In the genomic region with DNA sequence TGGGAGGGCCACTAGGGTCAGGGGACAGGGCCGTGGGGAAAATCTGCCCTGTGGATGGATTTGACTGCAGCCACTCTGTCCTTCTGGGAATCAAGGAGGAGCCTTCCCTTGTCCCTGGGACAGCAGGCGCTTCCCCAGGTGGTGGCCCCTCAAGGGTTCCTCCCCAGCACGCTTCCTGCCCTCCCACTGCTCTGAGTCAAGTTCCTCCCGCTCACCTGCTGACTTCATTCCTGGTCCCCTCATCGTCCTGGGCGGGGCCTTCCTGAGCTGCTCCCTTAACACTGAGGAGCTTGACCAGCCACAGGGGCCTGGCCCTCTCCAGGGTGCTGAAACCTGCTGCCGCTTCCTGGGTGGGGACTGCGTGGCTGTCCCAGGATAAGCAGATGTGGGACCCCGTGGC, we compare ENCODE assay signal across 7 cellular contexts.
DNase-seq lines count a peak whose midpoint lies in the region; ATAC-seq, FAIRE-seq and TF ChIP-seq lines count a peak whose summit lies in the region.
"Not testable (repeated sequence)": the region's sequence is repeated elsewhere in the genome, so short reads cannot be mapped to it uniquely, and the experiment has no call there.

No MANE protein-coding gene starts in this region.

- H3K9ac ChIP-seq in HepG2 (ENCODE audit: insufficient read depth, low read depth, low read length), result not testable (repeated sequence)

- H3K27me3 Mint-ChIP-seq in MCF 10A (ENCODE audit: insufficient read depth, unreplicated experiment), result peaks cover 48% of the 10 kb centered on the region

- not testable (repeated sequence) for BruUV-seq in MCF 10A (replicated peaks; lab: Mats Ljungman, UMichigan); HepG2 (replicated peaks; lab: Mats Ljungman, UMichigan)

- CTCF ChIA-PET in MCF 10A (lab: Yijun Ruan, JAX); HepG2 (lab: Yijun Ruan, JAX; ENCODE audit: low intra/inter-chr PET ratio, low total read pairs): not testable (repeated sequence)

- 28% methylated on average over 5 of the region's 9 CpGs for WGBS in HepG2 (ENCODE audit: low lambda C conversion rate)

- not testable (repeated sequence) for H4K20me1 ChIP-seq in HepG2 (ENCODE audit: insufficient read depth, low read length)

- not testable (repeated sequence) for H3K9me3 ChIP-seq in RWPE2 (ENCODE audit: severe bottlenecking); HepG2 (ENCODE audit: low read length); upper lobe of right lung

- H3K36me3 ChIP-seq in RWPE2 (ENCODE audit: low read depth); HepG2 (replicated peaks in 1 of 2; ENCODE audit: control insufficient read depth in 1 of 2, insufficient read depth in 2 of 2, low read length in 2 of 2); upper lobe of right lung: not testable (repeated sequence)

- POLR2A ChIA-PET in MCF 10A (lab: Yijun Ruan, JAX); HepG2 (lab: Yijun Ruan, JAX): not testable (repeated sequence)

- H3K27ac ChIP-seq in RWPE2 (ENCODE audit: poor library complexity, severe bottlenecking); HepG2 (ENCODE audit: extremely low read length, insufficient read depth, low read length); upper lobe of right lung: not testable (repeated sequence)

- in situ Hi-C loops in HepG2 (cut with HindIII; ENCODE audit: extremely low pct_ligation_motif_present, low pct_unique_long_range_greater_than_20kb), result not testable (repeated sequence)

- TF ChIP-seq EP300 in HepG2 (IDR thresholded peaks at IDR 0.05; ENCODE audit: low read depth in 2 of 2, low read length in 2 of 2); HepG2 (CRISPR knock-in tag; IDR thresholded peaks at IDR 0.05; ENCODE audit: borderline replicate concordance): not testable (repeated sequence)

- H3K4me1 Mint-ChIP-seq in MCF 10A (ENCODE audit: insufficient read depth, unreplicated experiment), result not testable (repeated sequence)

- H2AFZ ChIP-seq in HepG2 (ENCODE audit: low read length), result not testable (repeated sequence)

- TF ChIP-seq RAD21 in HepG2 (CRISPR knock-in tag; IDR thresholded peaks at IDR 0.05), result not testable (repeated sequence)

- peak; percentile 24 for FAIRE-seq in GM18507 (lab: Jason Lieb, UNC)
- FAIRE-seq in HepG2 (lab: Jason Lieb, UNC), result not testable (repeated sequence)

- not testable (repeated sequence) for H3K27ac Mint-ChIP-seq in MCF 10A (ENCODE audit: low read depth, unreplicated experiment)

- H3K36me3 Mint-ChIP-seq in MCF 10A (ENCODE audit: insufficient read depth, unreplicated experiment), result not testable (repeated sequence)

- intact Hi-C loops in MCF 10A (cut with micrococcal nuclease); left cardiac atrium (cut with DNase I); HepG2 (cut with micrococcal nuclease; ENCODE audit: unreplicated experiment); upper lobe of right lung (cut with DNase I): not testable (repeated sequence)

- TF ChIP-seq CTCF in RWPE2 (IDR thresholded peaks at IDR 0.05; ENCODE audit: poor library complexity, severe bottlenecking); MCF 10A (IDR thresholded peaks at IDR 0.05; ENCODE audit: unreplicated experiment); HepG2 (CRISPR knock-in tag; IDR thresholded peaks at IDR 0.05); upper lobe of right lung (IDR thresholded peaks at IDR 0.05): not testable (repeated sequence)

- H3K27me3 ChIP-seq in RWPE2 (ENCODE audit: insufficient read depth, poor library complexity, severe bottlenecking); upper lobe of right lung: not testable (repeated sequence)
- H3K27me3 ChIP-seq in HepG2 (ENCODE audit: control insufficient read depth in 1 of 2, insufficient read depth in 2 of 2, low read length in 2 of 2), result peaks cover 0 to 13% of the 10 kb centered on the region in 2 experiments; a peak in 3 of 5 replicates

- not testable (repeated sequence) for TF ChIP-seq POLR2A in HepG2 (IDR thresholded peaks at IDR 0.05; ENCODE audit: insufficient read depth in 1 of 2, low read depth in 2 of 2, low read length in 2 of 2)

- not testable (repeated sequence) for H3K4me3 Mint-ChIP-seq in MCF 10A (ENCODE audit: unreplicated experiment)

- not testable (repeated sequence) for H3K4me2 ChIP-seq in HepG2 (ENCODE audit: low read depth, low read length)

- ATAC-seq in RWPE2 (ENCODE audit: low read depth) (peak; percentile 85), left cardiac atrium (peak; percentile 32 to 47), HepG2 (peak; percentile 64), upper lobe of right lung (peak; percentile 18)

- not testable (repeated sequence) for DNase-seq in GM18507 (ENCODE audit: extremely low spot score, insufficient read length, low read depth); RWPE2 (ENCODE audit: low spot score); left cardiac atrium; HepG2 (ENCODE audit: low spot score); upper lobe of right lung
- DNase-seq in HK-2 (ENCODE audit: unreplicated experiment) (peak; percentile 17), MCF 10A (ENCODE audit: unreplicated experiment) (peak; percentile 21)

- not testable (repeated sequence) for H3K4me3 ChIP-seq in RWPE2 (ENCODE audit: severe bottlenecking); HepG2 (replicated peaks in 1 of 3; ENCODE audit: insufficient read depth in 1 of 3, low read depth in 2 of 3, low read length in 3 of 3); upper lobe of right lung

- H3K4me1 ChIP-seq in RWPE2 (ENCODE audit: insufficient read depth, poor library complexity, severe bottlenecking); HepG2 (ENCODE audit: insufficient read depth, low read length); upper lobe of right lung: not testable (repeated sequence)

- H3K79me2 ChIP-seq in HepG2 (ENCODE audit: insufficient read depth, low read length), result not testable (repeated sequence)

- not testable (repeated sequence) for H3K9me3 Mint-ChIP-seq in MCF 10A (ENCODE audit: unreplicated experiment)

TF ChIP-seq in HepG2, 621 proteins besides CTCF, POLR2A, EP300 and RAD21:
- TF ChIP-seq MIER2 (CRISPR knock-in tag; IDR thresholded peaks at IDR 0.05), result peak; percentile 72; the same call in 1 of the 2 replicates

Comparison
In these comparisons a context has a peak if more than half of its experiments do, and no peak if none do; other contexts are left out.
1. ATAC-seq: peak in every context shown above with its lines; median percentile 85 in RWPE2; 64 in HepG2; 40 in left cardiac atrium; 18 in upper lobe of right lung.